Comparison of ENCODE assay signal across 18 cellular contexts in genomic region chr2:47422560-47422959, GRCh38. TPM values are rescaled to one million over a fixed set of nuclear protein-coding genes. Genes with fewer than 3 reads are reported as not detected.
DNase-seq lines count a peak whose midpoint lies in the region; ATAC-seq, FAIRE-seq and TF ChIP-seq lines count a peak whose summit lies in the region.
"Had no signal": no experiment of that assay in that cellular context is flagged by ENCODE, and none has a peak within 500 bp of the region (broad histone marks: within the 10 kb centered on the region; RNA-seq: fewer than 3 reads in every experiment).

No MANE protein-coding gene starts in this region.

- dilution Hi-C loops in endothelial cell of umbilical vein (cut with MboI; ENCODE audit: extremely low pct_ligation_motif_present, low sequenced_read_pairs), result no loop called here

- H3K36me3 Mint-ChIP-seq in activated naive CD4-positive, alpha-beta T cell treated with anti-CD3 and anti-CD28 coated beads, Interleukin-2, amount 50 U/mL, for 72 hours, result no peaks in the 10 kb centered on the region

- no peak for TF ChIP-seq POLR2A in endothelial cell of umbilical vein (IDR thresholded peaks at IDR 0.05; ENCODE audit: low read depth, low read length)

- no peaks in the 10 kb centered on the region for H3K79me2 ChIP-seq in endothelial cell of umbilical vein (ENCODE audit: control insufficient read depth, insufficient read depth, low read length)
- H3K79me2 ChIP-seq in osteoblast (ENCODE audit: insufficient read depth, low read length), result no peaks in the 10 kb centered on the region

- no peak for ATAC-seq in activated naive CD4-positive, alpha-beta T cell treated with anti-CD3 and anti-CD28 coated beads, Interleukin-2, amount 50 U/mL, for 72 hours
- ATAC-seq: left lung had no signal

- POLR2A ChIA-PET in endothelial cell of umbilical vein (lab: Charles Lee), result no interaction called here

- no peak overlapping the region for H3K27ac Mint-ChIP-seq in activated naive CD4-positive, alpha-beta T cell treated with anti-CD3 and anti-CD28 coated beads, Interleukin-2, amount 50 U/mL, for 72 hours
- H3K27ac Mint-ChIP-seq: activated naive CD8-positive, alpha-beta T cell; CD4-positive, alpha-beta T cell had no signal

- no peaks in the 10 kb centered on the region for H3K9me3 ChIP-seq in endothelial cell of umbilical vein (replicated peaks; ENCODE audit: control insufficient read depth, insufficient read depth, low read length)
- H3K9me3 ChIP-seq in osteoblast (ENCODE audit: low read depth, low read length), result no peaks in the 10 kb centered on the region
- H3K9me3 ChIP-seq: left lung, stomach had no signal

- H3K9ac ChIP-seq in endothelial cell of umbilical vein (replicated peaks; ENCODE audit: extremely low read depth, insufficient read depth, low read length), result peak overlapping the region; percentile 42

- intact Hi-C loops in endothelial cell of umbilical vein (cut with micrococcal nuclease), result no loop called here

- H4K20me1 ChIP-seq in endothelial cell of umbilical vein (replicated peaks; ENCODE audit: control insufficient read depth, extremely low read depth, insufficient read depth, low read length) (no peaks in the 10 kb centered on the region), osteoblast (ENCODE audit: insufficient read depth, low read length) (no peaks in the 10 kb centered on the region)

- H3K4me1 ChIP-seq in endothelial cell of umbilical vein (ENCODE audit: control insufficient read depth, extremely low read depth, insufficient read depth, low read length), result peaks cover 3% of the 10 kb centered on the region
- peaks cover 10% of the 10 kb centered on the region for H3K4me1 ChIP-seq in osteoblast (ENCODE audit: insufficient read depth, low read length)
- H3K4me1 ChIP-seq: left lung, stomach had no signal

- DNase-seq in GM03348 (ENCODE audit: low spot score) (peak; percentile 50), RKO (ENCODE audit: low spot score) (peak; percentile 38), endothelial cell of umbilical vein (ENCODE audit: low read depth, low spot score) (peak; percentile 13), osteoblast (ENCODE audit: insufficient read length, low spot score, missing footprints) (peak; percentile 68), NOMO-1 treated with DMSO at 0.1 percent for 48 hours (lab: John Stamatoyannopoulos, UW; ENCODE audit: unreplicated experiment) (no peak), hypothalamus (lab: John Stamatoyannopoulos, UW) (no peak)
- DNase-seq in stimulated activated CD4-positive, alpha-beta T cell treated with anti-CD3 and anti-CD28 coated beads, Interleukin-1b, Interleukin-23, amount 100 ng/mL, for 48 hours, result no peak
- DNase-seq in activated naive CD4-positive, alpha-beta T cell treated with anti-CD3 and anti-CD28 coated beads, Interleukin-2, amount 50 U/mL, for 72 hours (ENCODE audit: low spot score in 2 of 2), result no peak
- DNase-seq: activated CD4-positive, alpha-beta T cell treated with anti-CD3 and anti-CD28 coated beads for 4 hours; CD4-positive, alpha-beta T cell; cerebellar nuclear complex; DND-41; left lung; NCI-H146; NCI-H524; stomach had no signal

- H3K4me2 ChIP-seq in endothelial cell of umbilical vein (ENCODE audit: insufficient read depth, low read length), result peak overlapping the region; percentile 50
- peak overlapping the region; percentile 66 for H3K4me2 ChIP-seq in osteoblast (ENCODE audit: insufficient read depth, low read length)

- no peak for TF ChIP-seq CTCF in endothelial cell of umbilical vein (IDR thresholded peaks at IDR 0.05; ENCODE audit: extremely low read depth in 1 of 2, insufficient read depth in 1 of 2, low read depth in 1 of 2, low read length in 2 of 2)
- TF ChIP-seq CTCF in osteoblast (IDR thresholded peaks at IDR 0.05; ENCODE audit: extremely low read depth, low read depth, low read length), result no peak

- H2AFZ ChIP-seq in endothelial cell of umbilical vein (ENCODE audit: low read depth, low read length), result no peak overlapping the region
- no peak overlapping the region for H2AFZ ChIP-seq in osteoblast (ENCODE audit: low read length)

- H3K9me3 Mint-ChIP-seq in activated naive CD4-positive, alpha-beta T cell treated with anti-CD3 and anti-CD28 coated beads, Interleukin-2, amount 50 U/mL, for 72 hours, result no peaks in the 10 kb centered on the region
- H3K9me3 Mint-ChIP-seq: CD4-positive, alpha-beta T cell had no signal

- H3K27ac ChIP-seq in endothelial cell of umbilical vein (ENCODE audit: insufficient read depth, low read depth, low read length) (peak overlapping the region; percentile 75), osteoblast (ENCODE audit: low read depth, low read length) (peak overlapping the region; percentile 85)
- H3K27ac ChIP-seq: left lung, stomach had no signal

- H3K36me3 ChIP-seq in endothelial cell of umbilical vein (ENCODE audit: control insufficient read depth in 2 of 2, extremely low read depth in 1 of 2, insufficient read depth in 2 of 2, low read length in 2 of 2) (peaks cover 0 to 3% of the 10 kb centered on the region in 2 experiments), osteoblast (ENCODE audit: insufficient read depth, low read length) (peaks cover 2% of the 10 kb centered on the region)

- CTCF ChIA-PET in endothelial cell of umbilical vein (lab: Charles Lee), result interaction anchor here (0.7 to 2.9 kb wide), 5 partner anchors 15 to 345 kb away, joined by 3 to 12 read pairs (median 6); partner anchors contain the start of gene MSH2

- no peaks in the 10 kb centered on the region for H3K9me1 ChIP-seq in endothelial cell of umbilical vein (replicated peaks; ENCODE audit: control insufficient read depth, extremely low read depth, insufficient read depth, low read length)

- no peaks in the 10 kb centered on the region for H3K27me3 ChIP-seq in endothelial cell of umbilical vein (ENCODE audit: control insufficient read depth in 2 of 2, insufficient read depth in 2 of 2, low read length in 2 of 2)
- H3K27me3 ChIP-seq in osteoblast (ENCODE audit: insufficient read depth, low read length), result no peaks in the 10 kb centered on the region
- H3K27me3 ChIP-seq: left lung, stomach had no signal

- H3K4me3 ChIP-seq in endothelial cell of umbilical vein (replicated peaks in 1 of 3; ENCODE audit: insufficient read depth in 1 of 3, low read depth in 1 of 3, low read length in 3 of 3), result no peak overlapping the region
- peak overlapping the region; percentile 27 for H3K4me3 ChIP-seq in osteoblast (ENCODE audit: insufficient read depth, low read length)
- H3K4me3 ChIP-seq: left lung, stomach had no signal

- FAIRE-seq in endothelial cell of umbilical vein (lab: Jason Lieb, UNC), result no peak

- no TSS peak for BruUV-seq in endothelial cell of umbilical vein (replicated peaks; lab: Mats Ljungman, UMichigan)

TF ChIP-seq in endothelial cell of umbilical vein, 7 proteins besides CTCF, POLR2A, EP300 and RAD21:
- TF ChIP-seq JUN (IDR thresholded peaks at IDR 0.05; ENCODE audit: borderline replicate concordance, insufficient read depth, insufficient read length, low read depth), result peak; percentile 62
- no peak for TF ChIP-seq MYC (IDR thresholded peaks at IDR 0.05; ENCODE audit: low read depth, low read length)
- TF ChIP-seq MAX (IDR thresholded peaks at IDR 0.05; ENCODE audit: insufficient read depth, insufficient read length), result no peak
- TF ChIP-seq POLR2AphosphoS5 (IDR thresholded peaks at IDR 0.05; ENCODE audit: insufficient read depth, low read depth, low read length), result no peak
- TF ChIP-seq EZH2 (IDR thresholded peaks at IDR 0.05; ENCODE audit: borderline replicate concordance, low read depth, low read length, severe bottlenecking), result no peak
- TF ChIP-seq FOS (IDR thresholded peaks at IDR 0.05; ENCODE audit: borderline replicate concordance, insufficient read depth, low read length), result peak; percentile 75
- no peak for TF ChIP-seq GATA2 (IDR thresholded peaks at IDR 0.05; ENCODE audit: insufficient read depth, insufficient read length, low read depth, low read length)

RNA-seq across cellular contexts. Expression of gene MSH2, which starts 19.6 kb away (rescaled TPM):
- 28.0 and 30.5 TPM in 2 replicates for total RNA-seq in endothelial cell of umbilical vein
- polyA plus RNA-seq in endothelial cell of umbilical vein, result 6.5 and 9.7 TPM in 2 replicates
- polyA plus RNA-seq in endothelial cell of umbilical vein (2011; cell fraction: cytosol; rRNA removed), result 15.3 and 15.8 TPM in 2 replicates
- 13.5 and 18.7 TPM in 2 replicates for polyA plus RNA-seq in endothelial cell of umbilical vein (2011; cell fraction: nucleus; rRNA removed)
- 23.3 and 31.7 TPM in 2 replicates for polyA plus RNA-seq in endothelial cell of umbilical vein (2012)
- 13.1 and 13.6 TPM in 2 replicates for polyA minus RNA-seq in endothelial cell of umbilical vein
- 35.2 TPM for polyA minus RNA-seq in endothelial cell of umbilical vein (2011; cell fraction: cytosol; rRNA and poly(A)+ RNA removed)
- 9.4 and 12.7 TPM in 2 replicates for polyA minus RNA-seq in endothelial cell of umbilical vein (2011; cell fraction: nucleus; rRNA and poly(A)+ RNA removed)
- total RNA-seq in osteoblast, result 14.5 and 16.5 TPM in 2 replicates
- 10 to 100 TPM; 56.0 to 57.2 TPM for total RNA-seq in activated naive CD4-positive, alpha-beta T cell treated with anti-CD3 and anti-CD28 coated beads, Interleukin-2, amount 50 U/mL, for 72 hours

RNA-seq across cellular contexts. Expression of gene EPCAM, which starts 53.4 kb away (rescaled TPM):
- total RNA-seq in endothelial cell of umbilical vein (0.18 TPM in 1 of 2 replicates, not detected in the other), osteoblast (under 0.01 TPM in 1 of 2 replicates, not detected in the other)
- polyA plus RNA-seq in endothelial cell of umbilical vein, result 0.08 and 0.15 TPM in 2 replicates
- 0.10 and 0.27 TPM in 2 replicates for polyA plus RNA-seq in endothelial cell of umbilical vein (2011; cell fraction: cytosol; rRNA removed)
- polyA plus RNA-seq in endothelial cell of umbilical vein (2011; cell fraction: nucleus; rRNA removed), result 0.22 and 0.24 TPM in 2 replicates
- 0.17 and 0.30 TPM in 2 replicates for polyA plus RNA-seq in endothelial cell of umbilical vein (2012)
- 2.0 TPM in 1 of 2 replicates, not detected in the other for polyA minus RNA-seq in endothelial cell of umbilical vein
- 2.3 TPM for polyA minus RNA-seq in endothelial cell of umbilical vein (2011; cell fraction: cytosol; rRNA and poly(A)+ RNA removed)
- 0.67 TPM in 1 of 2 replicates, not detected in the other for polyA minus RNA-seq in endothelial cell of umbilical vein (2011; cell fraction: nucleus; rRNA and poly(A)+ RNA removed)
- under 1 TPM in 1 of 2 donors, not detected in 1; 0.23 TPM for total RNA-seq in activated naive CD4-positive, alpha-beta T cell treated with anti-CD3 and anti-CD28 coated beads, Interleukin-2, amount 50 U/mL, for 72 hours
- total RNA-seq: CD4-positive, alpha-beta T cell; T-helper 2 cell treated with Interferon-gamma antibody and Interleukin-4, amounts not matched to agents 100 ng/mL and 5 ng/mL, for 36 hours had no signal

Comparison
In these comparisons a context has a peak if more than half of its experiments do, and no peak if none do; other contexts are left out.
1. DNase-seq: peak in GM03348 (single experiment), RKO (single experiment), endothelial cell of umbilical vein (single experiment) and osteoblast (single experiment); none in NOMO-1 treated with DMSO at 0.1 percent for 48 hours (single experiment), hypothalamus (0 of 51), stimulated activated CD4-positive, alpha-beta T cell treated with anti-CD3 and anti-CD28 coated beads, Interleukin-1b, Interleukin-23, amount 100 ng/mL, for 48 hours (single experiment) and activated naive CD4-positive, alpha-beta T cell treated with anti-CD3 and anti-CD28 coated beads, Interleukin-2, amount 50 U/mL, for 72 hours (0 of 2).